ENCODE assay signal across 9 cellular contexts in genomic region chr18:7953085-7953958, GRCh38.
DNase-seq lines count a peak whose midpoint lies in the region; ATAC-seq and TF ChIP-seq lines count a peak whose summit lies in the region.
"Had no signal": no experiment of that assay in that cellular context is flagged by ENCODE, and none has a peak within 500 bp of the region (broad histone marks: within the 10 kb centered on the region; RNA-seq: fewer than 3 reads in every experiment).

No MANE protein-coding gene starts in this region.

- intact Hi-C loops in body of pancreas (cut with DNase I) = no loop called here

- H3K27me3 ChIP-seq in brain microvascular endothelial cell (replicated peaks) = no peaks in the 10 kb centered on the region
- H3K27me3 ChIP-seq in body of pancreas = no peaks in the 10 kb centered on the region

- H3K4me3 Mint-ChIP-seq in T-helper 2 cell treated with Interferon-gamma antibody and Interleukin-4, amounts not matched to agents 5 μg/mL and 100 μg/mL, for 36 hours = no peak overlapping the region

- no peaks in the 10 kb centered on the region for H3K36me3 ChIP-seq in brain microvascular endothelial cell (replicated peaks)
- H3K36me3 ChIP-seq in body of pancreas (replicated peaks in 1 of 2; ENCODE audit: insufficient read depth in 1 of 2, low read depth in 2 of 2) = no peaks in the 10 kb centered on the region

- no peaks in the 10 kb centered on the region for H3K4me1 ChIP-seq in body of pancreas

- H3K4me3 ChIP-seq in GM12865 (ENCODE audit: low read depth, low read length) (no peak overlapping the region), brain microvascular endothelial cell (ENCODE audit: low read depth, low read length) (no peak overlapping the region), body of pancreas (no peak overlapping the region)

- H3K36me3 Mint-ChIP-seq in T-helper 2 cell treated with Interferon-gamma antibody and Interleukin-4, amounts not matched to agents 5 μg/mL and 100 μg/mL, for 36 hours (ENCODE audit: low read depth) = no peaks in the 10 kb centered on the region

- H3K27ac ChIP-seq in brain microvascular endothelial cell (no peak overlapping the region), body of pancreas (no peak overlapping the region)

- in situ Hi-C loops in brain microvascular endothelial cell (cut with HindIII; ENCODE audit: low pct_ligation_motif_present, low sequenced_read_pairs) = no loop called here

- peak overlapping the region; percentile 47 for H3K27ac Mint-ChIP-seq in T-helper 2 cell treated with Interferon-gamma antibody and Interleukin-4, amounts not matched to agents 5 μg/mL and 100 μg/mL, for 36 hours

- 92 to 96% methylated on average over 8 of the region's 8 CpGs for WGBS in body of pancreas, 2 donors

- DNase-seq in GM12865 (ENCODE audit: low read depth) = peak; percentile 77
- DNase-seq in T-helper 2 cell treated with Interferon-gamma antibody and Interleukin-4, amounts not matched to agents 5 μg/mL and 100 μg/mL, for 36 hours (ENCODE audit: low spot score) = no peak
- no peak for DNase-seq in brain microvascular endothelial cell
- no peak for DNase-seq in cerebellar cortex (ENCODE audit: low spot score)
- no peak for DNase-seq in body of pancreas
- DNase-seq: SHP77 treated with DMSO at 0.1 percent for 48 hours had no signal

- H3K9me3 Mint-ChIP-seq in T-helper 2 cell treated with Interferon-gamma antibody and Interleukin-4, amounts not matched to agents 5 μg/mL and 100 μg/mL, for 36 hours = peaks cover 5% of the 10 kb centered on the region

- H3K4me1 Mint-ChIP-seq in T-helper 2 cell treated with Interferon-gamma antibody and Interleukin-4, amounts not matched to agents 5 μg/mL and 100 μg/mL, for 36 hours (ENCODE audit: low read depth) = peaks cover 17% of the 10 kb centered on the region

- peak; percentile 98 for ATAC-seq in GM19395 (IDR thresholded peaks at IDR 0.05; ENCODE audit: unreplicated experiment)
- ATAC-seq in HG02943 (IDR thresholded peaks at IDR 0.05; ENCODE audit: low read depth, unreplicated experiment) = peak; percentile 74
- ATAC-seq in HG02884 (IDR thresholded peaks at IDR 0.05; ENCODE audit: unreplicated experiment) = no peak
- ATAC-seq in body of pancreas = no peak

- TF ChIP-seq CTCF in GM12865 (IDR thresholded peaks at IDR 0.05; ENCODE audit: insufficient read depth, low read depth, low read length, missing control alignments) (no peak), brain microvascular endothelial cell (IDR thresholded peaks at IDR 0.05; ENCODE audit: low read depth, low read length, missing control alignments) (no peak), body of pancreas (IDR thresholded peaks at IDR 0.05) (no peak)

- H3K9me3 ChIP-seq in body of pancreas = no peaks in the 10 kb centered on the region

- TF ChIP-seq POLR2A in body of pancreas (IDR thresholded peaks at IDR 0.05) = no peak

- no peaks in the 10 kb centered on the region for H3K27me3 Mint-ChIP-seq in T-helper 2 cell treated with Interferon-gamma antibody and Interleukin-4, amounts not matched to agents 5 μg/mL and 100 μg/mL, for 36 hours (ENCODE audit: low read depth)

Comparison
In these comparisons a context has a peak if more than half of its experiments do, and no peak if none do; other contexts are left out.
1. ATAC-seq: peak in GM19395 (single experiment) and HG02943 (single experiment); none in HG02884 (single experiment) and body of pancreas (single experiment).